8 cellular contexts compared by ENCODE assay signal in genomic region chr9:105608685-105609598, GRCh38. TPM values are rescaled to one million over a fixed set of nuclear protein-coding genes. Genes with fewer than 3 reads are reported as not detected.
DNase-seq lines count a peak whose midpoint lies in the region; ATAC-seq and TF ChIP-seq lines count a peak whose summit lies in the region.

No MANE protein-coding gene starts in this region.

- H3K9me3 Mint-ChIP-seq in activated CD4-positive, alpha-beta T cell treated with anti-CD3 and anti-CD28 coated beads, Interleukin-2, amount 10 ng/mL, durations not matched to agents 7 days and 5 days, result no peaks in the 10 kb centered on the region

- DNase-seq in activated CD4-positive, alpha-beta T cell treated with anti-CD3 and anti-CD28 coated beads, Interleukin-2, amount 10 ng/mL, durations not matched to agents 7 days and 5 days, result peak; percentile 24
- DNase-seq in activated CD4-positive, alpha-beta T cell treated with anti-CD3 and anti-CD28 coated beads, Interleukin-2, amount 50 U/mL, for 1 hour, result no peak
- peak; percentile 32 for DNase-seq in H7
- peak; percentile 61 for DNase-seq in NB4 (ENCODE audit: low read depth)
- peak; percentile 19 for DNase-seq in foreskin melanocyte
- peak; percentile 17 for DNase-seq in retinal pigment epithelial cell (ENCODE audit: low read depth)

- no peaks in the 10 kb centered on the region; the same call in 1 of the 2 replicates for H3K36me3 ChIP-seq in H7 (replicated peaks; ENCODE audit: control insufficient read depth, insufficient read depth, low read length)

- no peak for TF ChIP-seq POLR2A in NB4 (IDR thresholded peaks at IDR 0.05; ENCODE audit: extremely low read depth, insufficient read length)

- no peak overlapping the region for H3K4me3 Mint-ChIP-seq in activated CD4-positive, alpha-beta T cell treated with anti-CD3 and anti-CD28 coated beads, Interleukin-2, amount 10 ng/mL, durations not matched to agents 7 days and 5 days

- no peaks in the 10 kb centered on the region for H3K4me1 Mint-ChIP-seq in activated CD4-positive, alpha-beta T cell treated with anti-CD3 and anti-CD28 coated beads, Interleukin-2, amount 10 ng/mL, durations not matched to agents 7 days and 5 days

- no peaks in the 10 kb centered on the region for H3K36me3 Mint-ChIP-seq in activated CD4-positive, alpha-beta T cell treated with anti-CD3 and anti-CD28 coated beads, Interleukin-2, amount 10 ng/mL, durations not matched to agents 7 days and 5 days (ENCODE audit: low read depth)

- H3K4me3 ChIP-seq in H7 (ENCODE audit: insufficient read depth, low read depth, low read length), result no peak overlapping the region
- no peak overlapping the region for H3K4me3 ChIP-seq in NB4 (ENCODE audit: low read depth, low read length)
- H3K4me3 ChIP-seq in retinal pigment epithelial cell (ENCODE audit: low read length), result no peak overlapping the region

- H3K27ac Mint-ChIP-seq in activated CD4-positive, alpha-beta T cell treated with anti-CD3 and anti-CD28 coated beads, Interleukin-2, amount 10 ng/mL, durations not matched to agents 7 days and 5 days, result no peak overlapping the region

- ATAC-seq in SK-N-SH treated with all-trans-retinoic acid at 6 μM for 48 hours (peak; percentile 83; the same call in 2 of the 3 replicates), HG03196 (IDR thresholded peaks at IDR 0.05; ENCODE audit: unreplicated experiment) (no peak)

- no peak for TF ChIP-seq CTCF in NB4 (IDR thresholded peaks at IDR 0.05; ENCODE audit: low read depth, low read length)
- peak; percentile 54 for TF ChIP-seq CTCF in retinal pigment epithelial cell (conservative IDR thresholded peaks at IDR 0.05; ENCODE audit: low read depth, low read length)

- CTCF ChIA-PET in activated CD4-positive, alpha-beta T cell treated with anti-CD3 and anti-CD28 coated beads, Interleukin-2, amount 10 ng/mL, durations not matched to agents 7 days and 5 days (lab: Charles Lee), result no interaction called here

- POLR2A ChIA-PET in activated CD4-positive, alpha-beta T cell treated with anti-CD3 and anti-CD28 coated beads, Interleukin-2, amount 10 ng/mL, durations not matched to agents 7 days and 5 days (lab: Charles Lee), result no interaction called here

- no peaks in the 10 kb centered on the region for H3K27me3 ChIP-seq in H7 (ENCODE audit: control insufficient read depth, insufficient read depth, low read length)

- no peaks in the 10 kb centered on the region for H3K27me3 Mint-ChIP-seq in activated CD4-positive, alpha-beta T cell treated with anti-CD3 and anti-CD28 coated beads, Interleukin-2, amount 10 ng/mL, durations not matched to agents 7 days and 5 days

TF ChIP-seq in SK-N-SH treated with all-trans-retinoic acid at 6 μM for 48 hours, 23 proteins besides CTCF, POLR2A, EP300 and RAD21:
- TF ChIP-seq GLIS3 (CRISPR knock-in tag; IDR thresholded peaks at IDR 0.05) (no peak), PATZ1 (CRISPR knock-in tag; IDR thresholded peaks at IDR 0.05; ENCODE audit: borderline replicate concordance) (no peak), ZC3H10 (CRISPR knock-in tag; IDR thresholded peaks at IDR 0.05) (no peak), ZNF70 (CRISPR knock-in tag; IDR thresholded peaks at IDR 0.05) (no peak), POU6F1 (CRISPR knock-in tag; IDR thresholded peaks at IDR 0.05; ENCODE audit: borderline replicate concordance, low read depth) (no peak), ESRRG (CRISPR knock-in tag; IDR thresholded peaks at IDR 0.05) (no peak), BACH2 (CRISPR knock-in tag; IDR thresholded peaks at IDR 0.05; ENCODE audit: borderline replicate concordance) (no peak), ZFP30 (CRISPR knock-in tag; IDR thresholded peaks at IDR 0.05) (no peak), ISL1 (CRISPR knock-in tag; IDR thresholded peaks at IDR 0.05) (no peak), TOX (CRISPR knock-in tag; IDR thresholded peaks at IDR 0.05; ENCODE audit: borderline replicate concordance) (no peak), CSDC2 (CRISPR knock-in tag; IDR thresholded peaks at IDR 0.05) (no peak), TCF4 (CRISPR knock-in tag; IDR thresholded peaks at IDR 0.05; ENCODE audit: borderline replicate concordance) (no peak), ZNF8 (CRISPR knock-in tag; IDR thresholded peaks at IDR 0.05) (no peak), CREB5 (CRISPR knock-in tag; IDR thresholded peaks at IDR 0.05; ENCODE audit: low read depth) (no peak), ARNTL (CRISPR knock-in tag; IDR thresholded peaks at IDR 0.05; ENCODE audit: borderline replicate concordance, low read depth) (no peak), CSRNP3 (CRISPR knock-in tag; IDR thresholded peaks at IDR 0.05) (no peak), PPARA (CRISPR knock-in tag; IDR thresholded peaks at IDR 0.05; ENCODE audit: borderline replicate concordance) (no peak)

RNA-seq across cellular contexts. Expression of gene FKTN, which starts 51.0 kb away (rescaled TPM):
- total RNA-seq in activated CD4-positive, alpha-beta T cell treated with anti-CD3 and anti-CD28 coated beads, Interleukin-2, amount 10 ng/mL, durations not matched to agents 7 days and 5 days, result 10 to 100 TPM; 11.3 to 12.8 TPM
- 8.9 and 18.6 TPM in 2 replicates for total RNA-seq in H7 (2014; rRNA removed; shearing (Covaris generic))

RNA-seq across cellular contexts. Expression of gene TAL2, which starts 53.3 kb away (rescaled TPM):
- not detected for total RNA-seq in activated CD4-positive, alpha-beta T cell treated with anti-CD3 and anti-CD28 coated beads, Interleukin-2, amount 10 ng/mL, durations not matched to agents 7 days and 5 days
- total RNA-seq in H7 (2014; rRNA removed; shearing (Covaris generic)), result not detected in 2 replicates
